Comparison of ENCODE assay signal across 18 cellular contexts in genomic region chr10:93478873-93479272, GRCh38. TPM values are rescaled to one million over a fixed set of nuclear protein-coding genes. Genes with fewer than 3 reads are reported as not detected.
DNase-seq lines count a peak whose midpoint lies in the region; ATAC-seq and TF ChIP-seq lines count a peak whose summit lies in the region.
"Had no signal": no experiment of that assay in that cellular context is flagged by ENCODE, and none has a peak within 500 bp of the region (broad histone marks: within the 10 kb centered on the region; RNA-seq: fewer than 3 reads in every experiment).

No MANE protein-coding gene starts in this region.

- H3K27ac ChIP-seq in esophagus squamous epithelium, result peak overlapping the region; percentile 17 to 90 (median 34)
- H3K27ac ChIP-seq in sigmoid colon, result peak overlapping the region; percentile 84 to 95 (median 91)

- H3K4me1 ChIP-seq in Caco-2 (peaks cover 47% of the 10 kb centered on the region), esophagus squamous epithelium (peaks cover 13 to 81% (median 40%) of the 10 kb centered on the region in 3 donors), sigmoid colon (peaks cover 0 to 63% (median 55%) of the 10 kb centered on the region in 4 donors)

- peaks cover 39% of the 10 kb centered on the region for H3K4me1 Mint-ChIP-seq in Caco-2 (ENCODE audit: low read depth, unreplicated experiment)
- H3K4me1 Mint-ChIP-seq in natural killer cell, result peaks cover 11 to 12% of the 10 kb centered on the region in 2 donors

- H3K27me3 Mint-ChIP-seq in Caco-2 (ENCODE audit: insufficient read depth, unreplicated experiment), result no peaks in the 10 kb centered on the region
- peaks cover 36 to 37% of the 10 kb centered on the region in 2 donors for H3K27me3 Mint-ChIP-seq in natural killer cell (ENCODE audit: low read depth in 2 of 2)

- no peaks in the 10 kb centered on the region for H3K27me3 ChIP-seq in Caco-2 (replicated peaks; ENCODE audit: control insufficient read depth, insufficient read depth, low read length)
- H3K27me3 ChIP-seq in esophagus squamous epithelium, result no peaks in the 10 kb centered on the region
- no peaks in the 10 kb centered on the region for H3K27me3 ChIP-seq in sigmoid colon
- H3K27me3 ChIP-seq: tibial nerve had no signal

- 73 to 75% methylated on average over 6 of the region's 6 CpGs for WGBS in esophagus squamous epithelium, 2 donors
- 84 to 86% methylated on average over 6 of the region's 6 CpGs for WGBS in sigmoid colon, 2 donors

- CTCF ChIA-PET in Caco-2 (lab: Charles Lee), result interaction anchor here (0.6 to 0.9 kb wide), 2 partner anchors 19 to 125 kb away, joined by 3 to 4 read pairs; no protein-coding TSS in a partner anchor

- H3K9me3 Mint-ChIP-seq in Caco-2 (ENCODE audit: unreplicated experiment) (no peaks in the 10 kb centered on the region), natural killer cell (no peaks in the 10 kb centered on the region)
- H3K9me3 Mint-ChIP-seq: central memory CD8-positive, alpha-beta T cell; IgD-negative memory B cell had no signal

- H3K27ac Mint-ChIP-seq in Caco-2 (ENCODE audit: unreplicated experiment) (peak overlapping the region; percentile 60), natural killer cell (no peak overlapping the region)
- H3K27ac Mint-ChIP-seq: IgD-negative memory B cell had no signal

- H3K9me3 ChIP-seq in Caco-2, result no peaks in the 10 kb centered on the region
- H3K9me3 ChIP-seq in esophagus squamous epithelium, result no peaks in the 10 kb centered on the region
- no peaks in the 10 kb centered on the region for H3K9me3 ChIP-seq in sigmoid colon
- H3K9me3 ChIP-seq: tibial nerve had no signal

- TF ChIP-seq CTCF in Caco-2 (IDR thresholded peaks at IDR 0.05; ENCODE audit: insufficient read depth in 1 of 2, low read depth in 1 of 2, low read length in 1 of 2, severe bottlenecking in 1 of 2, unreplicated experiment in 1 of 2) (no peak), WI38 (IDR thresholded peaks at IDR 0.05; ENCODE audit: low read depth, low read length) (no peak), esophagus squamous epithelium (IDR thresholded peaks at IDR 0.05) (no peak), sigmoid colon (IDR thresholded peaks at IDR 0.05) (no peak), natural killer cell (IDR thresholded peaks at IDR 0.05) (no peak)

- H3K4me3 ChIP-seq in Caco-2 (ENCODE audit: low read depth, low read length) (no peak overlapping the region), WI38 (ENCODE audit: low read depth, low read length) (peak overlapping the region; percentile 97), esophagus squamous epithelium (peak overlapping the region in 1 of 4 donors; percentile 66), sigmoid colon (peak overlapping the region in 1 of 4 donors; percentile 65)
- H3K4me3 ChIP-seq: tibial nerve had no signal

- peaks cover 68% of the 10 kb centered on the region for H3K36me3 Mint-ChIP-seq in Caco-2 (ENCODE audit: insufficient read depth, unreplicated experiment)
- no peaks in the 10 kb centered on the region for H3K36me3 Mint-ChIP-seq in natural killer cell
- H3K36me3 Mint-ChIP-seq: IgD-negative memory B cell had no signal

- no peak for TF ChIP-seq POLR2A in esophagus squamous epithelium (IDR thresholded peaks at IDR 0.05)
- no peak for TF ChIP-seq POLR2A in sigmoid colon (IDR thresholded peaks at IDR 0.05)

- peak overlapping the region; percentile 92 for H3K4me3 Mint-ChIP-seq in Caco-2 (ENCODE audit: unreplicated experiment)
- no peak overlapping the region for H3K4me3 Mint-ChIP-seq in natural killer cell
- H3K4me3 Mint-ChIP-seq: central memory CD8-positive, alpha-beta T cell; IgD-negative memory B cell had no signal

- intact Hi-C loops in Caco-2 (cut with micrococcal nuclease; ENCODE audit: unreplicated experiment), result no loop called here
- intact Hi-C loops in esophagus squamous epithelium (cut with DNase I), result no loop called here
- intact Hi-C loops in sigmoid colon (cut with DNase I), result no loop called here
- intact Hi-C loops in natural killer cell (cut with micrococcal nuclease), result no loop called here

- ATAC-seq in natural killer cell, result no peak
- ATAC-seq in HG02571 (IDR thresholded peaks at IDR 0.05; ENCODE audit: unreplicated experiment), result no peak
- ATAC-seq: activated naive CD4-positive, alpha-beta T cell treated with anti-CD3 and anti-CD28 coated beads, Interleukin-2, amount 50 U/mL, for 72 hours; left colon had no signal

- no peak for TF ChIP-seq EP300 in sigmoid colon (IDR thresholded peaks at IDR 0.05)

- POLR2A ChIA-PET in Caco-2 (lab: Charles Lee), result interaction anchor here (0.7 kb wide), 1 partner anchor 20 kb away, joined by 4 read pairs; no protein-coding TSS in a partner anchor

- DNase-seq in Caco-2 (no peak), esophagus squamous epithelium (lab: John Stamatoyannopoulos, UW) (no peak), sigmoid colon (peak; percentile 34), natural killer cell (no peak), NCI-H2171 (lab: John Stamatoyannopoulos, UW) (no peak)
- DNase-seq in activated CD4-positive, alpha-beta T cell treated with anti-CD3 and anti-CD28 coated beads, Interleukin-2, amount 50 U/mL, for 4 hours, result no peak
- DNase-seq: activated CD4-positive, alpha-beta T cell treated with anti-CD3 and anti-CD28 coated beads for 4 hours; DMS 273 treated with DMSO at 0.1 percent for 48 hours; left colon; NCI-H1048; NCI-H2107; T-helper 2 cell had no signal

- H3K36me3 ChIP-seq in Caco-2 (ENCODE audit: control insufficient read depth, insufficient read depth, low read length) (no peaks in the 10 kb centered on the region; the same call in 1 of the 2 replicates), esophagus squamous epithelium (peaks cover 0 to 12% (median 0%) of the 10 kb centered on the region in 3 donors), sigmoid colon (no peaks in the 10 kb centered on the region)

- BruUV-seq in Caco-2 (replicated peaks; lab: Mats Ljungman, UMichigan), result no TSS peak

RNA-seq across cellular contexts. Expression of gene MYOF, which starts 3.3 kb away (rescaled TPM):
- total RNA-seq in Caco-2 (2022) (148 and 176 TPM in 2 replicates), esophagus squamous epithelium (100 to 1,000 TPM in 2 of 4 donors, 10 to 100 TPM in 2; 61.1 to 123 (median 99.6) TPM), sigmoid colon (10 to 100 TPM; 33.6 to 83.4 (median 70.2) TPM), natural killer cell (1 to 10 TPM; 2.0 to 9.7 (median 2.9) TPM)
- polyA plus RNA-seq in sigmoid colon, result 10 to 100 TPM; 12.6 to 36.3 (median 18.5) TPM
- polyA plus RNA-seq: IgD-negative memory B cell had no signal

RNA-seq across cellular contexts. Expression of gene CEP55, which starts 17.5 kb away (rescaled TPM):
- total RNA-seq in Caco-2 (2022) (64.5 and 65.3 TPM in 2 replicates), esophagus squamous epithelium (10 to 100 TPM in 2 of 4 donors, 1 to 10 TPM in 2; 6.7 to 23.7 (median 14.4) TPM), sigmoid colon (1 to 10 TPM in 2 of 4 donors, not detected in 2; 1.4 to 1.5 TPM), natural killer cell (under 1 TPM; 0.35 to 0.85 (median 0.50) TPM)
- 10 to 100 TPM in 1 of 3 donors, 1 to 10 TPM in 2; 1.8 to 18.2 (median 6.2) TPM for polyA plus RNA-seq in sigmoid colon
